10 cellular contexts compared by ENCODE assay signal in genomic region chr13:114146629-114147028, GRCh38. TPM values are rescaled to one million over a fixed set of nuclear protein-coding genes. Genes with fewer than 3 reads are reported as not detected.
DNase-seq lines count a peak whose midpoint lies in the region; ATAC-seq, FAIRE-seq and TF ChIP-seq lines count a peak whose summit lies in the region.
"Had no signal": no experiment of that assay in that cellular context is flagged by ENCODE, and none has a peak within 500 bp of the region (broad histone marks: within the 10 kb centered on the region; RNA-seq: fewer than 3 reads in every experiment).

No MANE protein-coding gene starts in this region.

- ATAC-seq in HG03135 (IDR thresholded peaks at IDR 0.05; ENCODE audit: unreplicated experiment) (no peak), GM18907 (IDR thresholded peaks at IDR 0.05; ENCODE audit: unreplicated experiment) (no peak)

- no peak overlapping the region for H4K5ac ChIP-seq in H1 (ENCODE audit: insufficient read length, low read depth, low read length)

- no peaks in the 10 kb centered on the region for H3F3A ChIP-seq in OCI-LY1 (ENCODE audit: insufficient read depth, low read length)

- no peaks in the 10 kb centered on the region for H3K9me3 Mint-ChIP-seq in stimulated activated naive CD8-positive, alpha-beta T cell treated with anti-CD3 and anti-CD28 coated beads, Interleukin-15, Interleukin-2, amounts not matched to agents 100 ng/mL and 50 ng/mL, for 24 hours

- TF ChIP-seq POLR2A in H1 (IDR thresholded peaks at IDR 0.05; ENCODE audit: control extremely low read depth in 1 of 2, low read depth in 2 of 2, low read length in 2 of 2) = no peak

- peaks cover 76% of the 10 kb centered on the region for H3K4me1 ChIP-seq in OCI-LY1 (ENCODE audit: insufficient read depth, low read length, severe bottlenecking)
- H3K4me1 ChIP-seq in H1 (replicated peaks in 1 of 4; ENCODE audit: control insufficient read depth in 3 of 4, insufficient read depth in 4 of 4, low read length in 3 of 4) = peaks cover 0 to 3% (median 1%) of the 10 kb centered on the region in 4 experiments; a peak in 2 of 7 replicates

- H3K4ac ChIP-seq in H1 (replicated peaks; ENCODE audit: insufficient read length, low read depth, low read length) = no peak overlapping the region

- no peak overlapping the region for H3K4me2 ChIP-seq in OCI-LY1 (ENCODE audit: low read length)
- H3K4me2 ChIP-seq in H1 (ENCODE audit: insufficient read depth in 1 of 2, low read depth in 2 of 2, low read length in 2 of 2) = no peak overlapping the region

- no peak overlapping the region for H2AFZ ChIP-seq in OCI-LY1 (ENCODE audit: low read length)
- no peak overlapping the region for H2AFZ ChIP-seq in H1 (ENCODE audit: low read length)

- TF ChIP-seq CTCF in OCI-LY1 (IDR thresholded peaks at IDR 0.05; ENCODE audit: low read length) (peak; percentile 47; the same call in 1 of the 2 replicates), H1 (IDR thresholded peaks at IDR 0.05; ENCODE audit: control extremely low read depth in 1 of 3, insufficient read depth in 1 of 3, low read depth in 1 of 3, low read length in 3 of 3) (peak in 2 of 3 experiments; percentile 41 to 52; a peak in 3 of 4 replicates)

- POLR2A ChIA-PET in H1 (lab: Charles Lee; ENCODE audit: partially characterized antibody) = no interaction called here

- FAIRE-seq in H1 (lab: Jason Lieb, UNC) = peak; percentile 86

- H2BK120ac ChIP-seq in H1 (replicated peaks; ENCODE audit: low read depth, low read length) = no peak overlapping the region

- 74% methylated on average over 10 of the region's 10 CpGs; no CpG with 5 or more reads in 1 of the 2 experiments for WGBS in H1 (ENCODE audit: extremely low coverage in 1 of 2, insufficient coverage in 1 of 2, insufficient read length in 1 of 2, insufficient replicate concordance in 2 of 2, low coverage in 1 of 2, low lambda C conversion rate in 2 of 2, missing lambda C conversion rate in 1 of 2), 2 experiments

- H3K9ac ChIP-seq in OCI-LY1 (ENCODE audit: low read length) (no peak overlapping the region), H1 (replicated peaks in 1 of 4; ENCODE audit: extremely low read depth in 1 of 4, low read depth in 3 of 4, low read length in 3 of 4) (no peak overlapping the region)

- H3K27me3 Mint-ChIP-seq in stimulated activated naive CD8-positive, alpha-beta T cell treated with anti-CD3 and anti-CD28 coated beads, Interleukin-15, Interleukin-2, amounts not matched to agents 100 ng/mL and 50 ng/mL, for 24 hours = no peaks in the 10 kb centered on the region

- H3K79me1 ChIP-seq in H1 (ENCODE audit: low read depth, low read length) = no peaks in the 10 kb centered on the region

- no peak overlapping the region for H3K4me3 ChIP-seq in OCI-LY1 (ENCODE audit: low read depth, low read length, poor library complexity, severe bottlenecking)
- no peak overlapping the region for H3K4me3 ChIP-seq in H1 (ENCODE audit: extremely low read depth in 1 of 4, insufficient read depth in 2 of 4, low read depth in 3 of 4, low read length in 4 of 4)

- no peaks in the 10 kb centered on the region for H3K36me3 Mint-ChIP-seq in stimulated activated naive CD8-positive, alpha-beta T cell treated with anti-CD3 and anti-CD28 coated beads, Interleukin-15, Interleukin-2, amounts not matched to agents 100 ng/mL and 50 ng/mL, for 24 hours (ENCODE audit: low read depth)

- peaks cover 68% of the 10 kb centered on the region for H3K4me1 Mint-ChIP-seq in stimulated activated naive CD8-positive, alpha-beta T cell treated with anti-CD3 and anti-CD28 coated beads, Interleukin-15, Interleukin-2, amounts not matched to agents 100 ng/mL and 50 ng/mL, for 24 hours (ENCODE audit: low read depth)

- no peak overlapping the region for H3K18ac ChIP-seq in H1 (ENCODE audit: extremely low read depth, low read length)

- CTCF ChIA-PET in H1 (lab: Charles Lee; ENCODE audit: partially characterized antibody) = interaction anchor here (0.6 to 1.8 kb wide), 12 partner anchors 9 to 406 kb away, joined by 3 to 9 read pairs (median 3); partner anchors contain the start of gene CFAP97D2

- H2AK5ac ChIP-seq in H1 (ENCODE audit: low read depth, low read length) = no peak overlapping the region

- H3K56ac ChIP-seq in H1 (replicated peaks; ENCODE audit: insufficient read length, low read depth, low read length) = no peak overlapping the region

- H3K9me3 ChIP-seq in OCI-LY1 (ENCODE audit: low read length) (no peaks in the 10 kb centered on the region), H1 (ENCODE audit: insufficient read depth in 2 of 2, low read depth in 1 of 2, low read length in 1 of 2) (no peaks in the 10 kb centered on the region)

- H3K23ac ChIP-seq in H1 (ENCODE audit: insufficient read length) = no peak overlapping the region

- peaks cover 6% of the 10 kb centered on the region for H3K23me2 ChIP-seq in H1 (ENCODE audit: low read depth, low read length)

- no peak overlapping the region for H4K91ac ChIP-seq in H1 (replicated peaks; ENCODE audit: insufficient read length, low read length)

- no peaks in the 10 kb centered on the region for H3K79me2 ChIP-seq in OCI-LY1 (ENCODE audit: insufficient read depth, low read length)
- H3K79me2 ChIP-seq in H1 (ENCODE audit: control insufficient read depth in 1 of 2, insufficient read depth in 2 of 2, low read length in 2 of 2) = no peaks in the 10 kb centered on the region

- no peak overlapping the region for H2BK15ac ChIP-seq in H1 (ENCODE audit: low read length)

- peak; percentile 62 for DNase-seq in activated effector memory CD4-positive, alpha-beta T cell treated with anti-CD3 and anti-CD28 coated beads, Interleukin-2, amount 50 U/mL, for 16 hours
- DNase-seq in activated effector memory CD4-positive, alpha-beta T cell treated with Interleukin-2 at 50 U/mL for 16 hours = no peak
- DNase-seq in H1 (ENCODE audit: low read depth in 1 of 2, low spot score in 2 of 2) (peak in 1 of 2 experiments; percentile 56), retina (no peak)
- DNase-seq: stimulated activated naive CD4-positive, alpha-beta T cell treated with Interleukin-2 at 50 U/mL for 16 hours had no signal

- H4K8ac ChIP-seq in H1 (ENCODE audit: extremely low read depth, insufficient read depth, low read length) = no peak overlapping the region

- H3K36me3 ChIP-seq in OCI-LY1 (ENCODE audit: insufficient read depth, low read length) (no peaks in the 10 kb centered on the region), H1 (ENCODE audit: control insufficient read depth in 2 of 4, insufficient read depth in 4 of 4, low read length in 3 of 4) (no peaks in the 10 kb centered on the region; a peak in 1 of 8 replicates)

- H3K27me3 ChIP-seq in OCI-LY1 (ENCODE audit: insufficient read depth, low read length) = peaks cover 5% of the 10 kb centered on the region; the same call in 1 of the 2 replicates
- H3K27me3 ChIP-seq in H1 (replicated peaks in 1 of 4; ENCODE audit: control insufficient read depth in 3 of 4, extremely low read depth in 1 of 4, insufficient read depth in 3 of 4, low read length in 3 of 4) = no peaks in the 10 kb centered on the region

- peak overlapping the region; percentile 58 for H3K27ac ChIP-seq in OCI-LY1 (ENCODE audit: low read depth, low read length, poor library complexity, severe bottlenecking)
- H3K27ac ChIP-seq in H1 (ENCODE audit: low read depth, low read length) = no peak overlapping the region

- no peak overlapping the region for H3K4me3 Mint-ChIP-seq in stimulated activated naive CD8-positive, alpha-beta T cell treated with anti-CD3 and anti-CD28 coated beads, Interleukin-15, Interleukin-2, amounts not matched to agents 100 ng/mL and 50 ng/mL, for 24 hours

- H4K20me1 ChIP-seq in OCI-LY1 (ENCODE audit: insufficient read depth, low read length) (no peaks in the 10 kb centered on the region), H1 (replicated peaks in 1 of 2; ENCODE audit: control insufficient read depth in 1 of 2, insufficient read depth in 2 of 2, low read length in 2 of 2) (peaks cover 0 to 5% of the 10 kb centered on the region in 2 experiments)

- H3K14ac ChIP-seq in H1 (ENCODE audit: insufficient read length) = no peak overlapping the region

- no peak for TF ChIP-seq EP300 in H1 (IDR thresholded peaks at IDR 0.05; ENCODE audit: borderline replicate concordance in 1 of 2, low read depth in 2 of 2, low read length in 2 of 2)

- TF ChIP-seq RAD21 in H1 (IDR thresholded peaks at IDR 0.05 in 1 of 2, conservative IDR thresholded peaks at IDR 0.05 in 1 of 2; ENCODE audit: low read depth in 2 of 2, low read length in 2 of 2) = peak; percentile 27 to 57; a peak in 3 of 4 replicates

- no peak overlapping the region for H2BK20ac ChIP-seq in H1 (ENCODE audit: low read length)

- H2BK5ac ChIP-seq in H1 (ENCODE audit: low read depth, low read length) = no peak overlapping the region

- no peaks in the 10 kb centered on the region for H3K9me2 ChIP-seq in OCI-LY1 (ENCODE audit: low read depth, low read length)

- peak overlapping the region; percentile 82 for H3K27ac Mint-ChIP-seq in stimulated activated naive CD8-positive, alpha-beta T cell treated with anti-CD3 and anti-CD28 coated beads, Interleukin-15, Interleukin-2, amounts not matched to agents 100 ng/mL and 50 ng/mL, for 24 hours

- H2BK12ac ChIP-seq in H1 (ENCODE audit: low read depth, low read length) = no peak overlapping the region

TF ChIP-seq in H1, 55 proteins besides CTCF, POLR2A, EP300 and RAD21 (continues in another document):
- TF ChIP-seq RFX5 (IDR thresholded peaks at IDR 0.05; ENCODE audit: borderline replicate concordance, low read depth, low read length) (no peak), KDM4A (IDR thresholded peaks at IDR 0.05; ENCODE audit: low read depth, low read length, severe bottlenecking) (no peak), TCF12 (IDR thresholded peaks at IDR 0.05; ENCODE audit: low read depth, low read length) (no peak)

RNA-seq across cellular contexts. Expression of gene RASA3, which starts 14.2 kb away (rescaled TPM):
- total RNA-seq in H1 (2021; fragmentation: NEBNext Ultra II Directional; extraction: Animal tissue kit (Norgen Biotek cat#: 25700)) = 21.9 TPM in 2 replicates
- 7.5 and 11.0 TPM in 2 replicates for polyA plus RNA-seq in H1 (2011; rRNA removed)
- polyA plus RNA-seq in H1 (2011; cell fraction: cytosol; rRNA removed) = 12.9 TPM
- polyA plus RNA-seq in H1 (2011; cell fraction: nucleus; rRNA removed) = 15.0 TPM
- polyA plus RNA-seq in H1 (2012, experiment 1 of 2) = 11.8 to 14.5 TPM (median 13.4 TPM) in 4 replicates
- polyA plus RNA-seq in H1 (2012, experiment 2 of 2) = 7.7 TPM
- 11.2 TPM for polyA plus RNA-seq in H1 (2013, experiment 1 of 2)
- 11.4 TPM for polyA plus RNA-seq in H1 (2013, experiment 2 of 2)
- polyA minus RNA-seq in H1 (2011; rRNA and poly(A)+ RNA removed) = 10.6 and 10.8 TPM in 2 replicates
- polyA minus RNA-seq in H1 (2011; cell fraction: cytosol; rRNA and poly(A)+ RNA removed) = 11.4 TPM
- polyA minus RNA-seq in H1 (2011; cell fraction: nucleus; rRNA and poly(A)+ RNA removed) = 6.9 TPM

RNA-seq across cellular contexts. Expression of gene CFAP97D2, which starts 32.4 kb away (rescaled TPM):
- not detected in 2 replicates for total RNA-seq in H1 (2021; fragmentation: NEBNext Ultra II Directional; extraction: Animal tissue kit (Norgen Biotek cat#: 25700))
- polyA plus RNA-seq in H1 (2011; rRNA removed) = not detected in 2 replicates
- not detected for polyA plus RNA-seq in H1 (2011; cell fraction: cytosol; rRNA removed)
- not detected for polyA plus RNA-seq in H1 (2011; cell fraction: nucleus; rRNA removed)
- polyA plus RNA-seq in H1 (2012, experiment 1 of 2) = not detected in 4 replicates
- polyA plus RNA-seq in H1 (2012, experiment 2 of 2) = not detected
- polyA plus RNA-seq in H1 (2013, experiment 1 of 2) = not detected
- polyA plus RNA-seq in H1 (2013, experiment 2 of 2) = not detected
- not detected in 2 replicates for polyA minus RNA-seq in H1 (2011; rRNA and poly(A)+ RNA removed)
- not detected for polyA minus RNA-seq in H1 (2011; cell fraction: cytosol; rRNA and poly(A)+ RNA removed)
- polyA minus RNA-seq in H1 (2011; cell fraction: nucleus; rRNA and poly(A)+ RNA removed) = not detected
- total RNA-seq: pulmonary artery endothelial cell had no signal
